ENCODE assay signal across 8 cellular contexts in genomic region chr11:65858354-65859133, GRCh38. TPM values are rescaled to one million over a fixed set of nuclear protein-coding genes. Genes with fewer than 3 reads are reported as not detected.
DNase-seq lines count a peak whose midpoint lies in the region; ATAC-seq and TF ChIP-seq lines count a peak whose summit lies in the region.

No MANE protein-coding gene starts in this region.

- peak overlapping the region; percentile 94 for H3K27ac Mint-ChIP-seq in activated CD4-positive, alpha-beta T cell treated with anti-CD3 and anti-CD28 coated beads, Interleukin-2, amount 10 ng/mL, durations not matched to agents 24 days and 14 days

- no peak for DNase-seq in activated CD4-positive, alpha-beta T cell treated with anti-CD3 and anti-CD28 coated beads, Interleukin-2, amount 10 ng/mL, durations not matched to agents 24 days and 14 days
- no peak for DNase-seq in activated CD4-positive, alpha-beta T cell treated with anti-CD3 and anti-CD28 coated beads, Interleukin-2, amount 50 U/mL, for 48 hours
- DNase-seq in esophagus squamous epithelium (lab: John Stamatoyannopoulos, UW): no peak
- DNase-seq in retinal pigment epithelial cell (ENCODE audit: low read depth): no peak
- no peak for DNase-seq in NCI-H2171 treated with DMSO at 0.1 percent for 48 hours (lab: John Stamatoyannopoulos, UW)
- no peak for DNase-seq in D341Med (ENCODE audit: low spot score)

- no peak for TF ChIP-seq CTCF in esophagus squamous epithelium (IDR thresholded peaks at IDR 0.05)
- TF ChIP-seq CTCF in retinal pigment epithelial cell (conservative IDR thresholded peaks at IDR 0.05; ENCODE audit: low read depth, low read length): no peak

- H3K4me1 ChIP-seq in esophagus squamous epithelium: peaks cover 27 to 80% (median 34%) of the 10 kb centered on the region in 3 donors

- ATAC-seq in HG03097 (IDR thresholded peaks at IDR 0.05; ENCODE audit: low FRiP score, unreplicated experiment): no peak

- H3K36me3 Mint-ChIP-seq in activated CD4-positive, alpha-beta T cell treated with anti-CD3 and anti-CD28 coated beads, Interleukin-2, amount 10 ng/mL, durations not matched to agents 24 days and 14 days (ENCODE audit: low read depth): peaks cover 57% of the 10 kb centered on the region

- WGBS in esophagus squamous epithelium, 2 donors: 0% methylated on average over 21 to 25 of the region's 32 CpGs

- no peaks in the 10 kb centered on the region for H3K9me3 Mint-ChIP-seq in activated CD4-positive, alpha-beta T cell treated with anti-CD3 and anti-CD28 coated beads, Interleukin-2, amount 10 ng/mL, durations not matched to agents 24 days and 14 days

- no peaks in the 10 kb centered on the region for H3K27me3 Mint-ChIP-seq in activated CD4-positive, alpha-beta T cell treated with anti-CD3 and anti-CD28 coated beads, Interleukin-2, amount 10 ng/mL, durations not matched to agents 24 days and 14 days

- peak overlapping the region; percentile 96 to 98 (median 97) for H3K27ac ChIP-seq in esophagus squamous epithelium

- H3K4me3 Mint-ChIP-seq in activated CD4-positive, alpha-beta T cell treated with anti-CD3 and anti-CD28 coated beads, Interleukin-2, amount 10 ng/mL, durations not matched to agents 24 days and 14 days: peak overlapping the region; percentile 92

- peak overlapping the region; percentile 83 to 94 (median 86) for H3K4me3 ChIP-seq in esophagus squamous epithelium
- peak overlapping the region; percentile 58 for H3K4me3 ChIP-seq in retinal pigment epithelial cell (ENCODE audit: low read length)

- H3K27me3 ChIP-seq in esophagus squamous epithelium: no peaks in the 10 kb centered on the region

- H3K4me1 Mint-ChIP-seq in activated CD4-positive, alpha-beta T cell treated with anti-CD3 and anti-CD28 coated beads, Interleukin-2, amount 10 ng/mL, durations not matched to agents 24 days and 14 days: peaks cover 46% of the 10 kb centered on the region

- peaks cover 23 to 50% (median 38%) of the 10 kb centered on the region in 3 donors for H3K36me3 ChIP-seq in esophagus squamous epithelium

- intact Hi-C loops in activated CD4-positive, alpha-beta T cell treated with anti-CD3 and anti-CD28 coated beads, Interleukin-2, amount 10 ng/mL, durations not matched to agents 24 days and 14 days (cut with micrococcal nuclease): loop anchor here (1.0 to 2.0 kb wide), 10 partner anchors 15 to 243 kb away; partner anchors contain the start of genes BANF1, EIF1AD, FOSL1 and KAT5
- intact Hi-C loops in esophagus squamous epithelium (cut with DNase I): no loop called here

- no peaks in the 10 kb centered on the region for H3K9me3 ChIP-seq in esophagus squamous epithelium

- TF ChIP-seq POLR2A in Raji (IDR thresholded peaks at IDR 0.05; ENCODE audit: insufficient read depth, low read depth, low read length) (peak; percentile 51; the same call in 1 of the 2 replicates), esophagus squamous epithelium (IDR thresholded peaks at IDR 0.05) (peak in 2 of 4 donors; percentile 6 to 48)

RNA-seq across cellular contexts. Expression of gene CFL1, which starts 0.6 kb away (rescaled TPM):
- total RNA-seq in activated CD4-positive, alpha-beta T cell treated with anti-CD3 and anti-CD28 coated beads, Interleukin-2, amount 10 ng/mL, durations not matched to agents 24 days and 14 days: 1,047 and 1,065 TPM in 2 replicates
- total RNA-seq in esophagus squamous epithelium: 100 to 1,000 TPM; 453 to 833 (median 750) TPM

RNA-seq across cellular contexts. Expression of gene MUS81, which starts 1.7 kb away (rescaled TPM):
- total RNA-seq in activated CD4-positive, alpha-beta T cell treated with anti-CD3 and anti-CD28 coated beads, Interleukin-2, amount 10 ng/mL, durations not matched to agents 24 days and 14 days: 77.4 and 80.5 TPM in 2 replicates
- 10 to 100 TPM; 17.6 to 36.2 (median 31.1) TPM for total RNA-seq in esophagus squamous epithelium

RNA-seq across cellular contexts. Expression of gene EFEMP2, which starts 14.1 kb away (rescaled TPM):
- total RNA-seq in activated CD4-positive, alpha-beta T cell treated with anti-CD3 and anti-CD28 coated beads, Interleukin-2, amount 10 ng/mL, durations not matched to agents 24 days and 14 days: 8.4 and 9.1 TPM in 2 replicates
- 10 to 100 TPM in 2 of 4 donors, 1 to 10 TPM in 2; 3.6 to 29.0 (median 10.2) TPM for total RNA-seq in esophagus squamous epithelium

RNA-seq across cellular contexts. Expression of gene CTSW, which starts 21.1 kb away (rescaled TPM):
- total RNA-seq in activated CD4-positive, alpha-beta T cell treated with anti-CD3 and anti-CD28 coated beads, Interleukin-2, amount 10 ng/mL, durations not matched to agents 24 days and 14 days: 4.9 and 7.5 TPM in 2 replicates
- 1 to 10 TPM in 3 of 4 donors, under 1 TPM in 1; 0.21 to 3.6 (median 1.8) TPM for total RNA-seq in esophagus squamous epithelium

RNA-seq across cellular contexts. Expression of gene SNX32, which starts 24.8 kb away (rescaled TPM):
- 1.2 and 2.1 TPM in 2 replicates for total RNA-seq in activated CD4-positive, alpha-beta T cell treated with anti-CD3 and anti-CD28 coated beads, Interleukin-2, amount 10 ng/mL, durations not matched to agents 24 days and 14 days
- under 1 TPM in 1 of 4 donors, not detected in 3; 0.38 TPM for total RNA-seq in esophagus squamous epithelium
